In genomic region chr14:72889366-72889765, GRCh38 we compare ENCODE assay signal across 1 cellular context.
TF ChIP-seq lines count a peak whose summit lies in the region.

No MANE protein-coding gene starts in this region.

TF ChIP-seq in GM23338, 12 proteins besides CTCF, POLR2A, EP300 and RAD21 (continued from another document):
- TF ChIP-seq, protein P1, sequence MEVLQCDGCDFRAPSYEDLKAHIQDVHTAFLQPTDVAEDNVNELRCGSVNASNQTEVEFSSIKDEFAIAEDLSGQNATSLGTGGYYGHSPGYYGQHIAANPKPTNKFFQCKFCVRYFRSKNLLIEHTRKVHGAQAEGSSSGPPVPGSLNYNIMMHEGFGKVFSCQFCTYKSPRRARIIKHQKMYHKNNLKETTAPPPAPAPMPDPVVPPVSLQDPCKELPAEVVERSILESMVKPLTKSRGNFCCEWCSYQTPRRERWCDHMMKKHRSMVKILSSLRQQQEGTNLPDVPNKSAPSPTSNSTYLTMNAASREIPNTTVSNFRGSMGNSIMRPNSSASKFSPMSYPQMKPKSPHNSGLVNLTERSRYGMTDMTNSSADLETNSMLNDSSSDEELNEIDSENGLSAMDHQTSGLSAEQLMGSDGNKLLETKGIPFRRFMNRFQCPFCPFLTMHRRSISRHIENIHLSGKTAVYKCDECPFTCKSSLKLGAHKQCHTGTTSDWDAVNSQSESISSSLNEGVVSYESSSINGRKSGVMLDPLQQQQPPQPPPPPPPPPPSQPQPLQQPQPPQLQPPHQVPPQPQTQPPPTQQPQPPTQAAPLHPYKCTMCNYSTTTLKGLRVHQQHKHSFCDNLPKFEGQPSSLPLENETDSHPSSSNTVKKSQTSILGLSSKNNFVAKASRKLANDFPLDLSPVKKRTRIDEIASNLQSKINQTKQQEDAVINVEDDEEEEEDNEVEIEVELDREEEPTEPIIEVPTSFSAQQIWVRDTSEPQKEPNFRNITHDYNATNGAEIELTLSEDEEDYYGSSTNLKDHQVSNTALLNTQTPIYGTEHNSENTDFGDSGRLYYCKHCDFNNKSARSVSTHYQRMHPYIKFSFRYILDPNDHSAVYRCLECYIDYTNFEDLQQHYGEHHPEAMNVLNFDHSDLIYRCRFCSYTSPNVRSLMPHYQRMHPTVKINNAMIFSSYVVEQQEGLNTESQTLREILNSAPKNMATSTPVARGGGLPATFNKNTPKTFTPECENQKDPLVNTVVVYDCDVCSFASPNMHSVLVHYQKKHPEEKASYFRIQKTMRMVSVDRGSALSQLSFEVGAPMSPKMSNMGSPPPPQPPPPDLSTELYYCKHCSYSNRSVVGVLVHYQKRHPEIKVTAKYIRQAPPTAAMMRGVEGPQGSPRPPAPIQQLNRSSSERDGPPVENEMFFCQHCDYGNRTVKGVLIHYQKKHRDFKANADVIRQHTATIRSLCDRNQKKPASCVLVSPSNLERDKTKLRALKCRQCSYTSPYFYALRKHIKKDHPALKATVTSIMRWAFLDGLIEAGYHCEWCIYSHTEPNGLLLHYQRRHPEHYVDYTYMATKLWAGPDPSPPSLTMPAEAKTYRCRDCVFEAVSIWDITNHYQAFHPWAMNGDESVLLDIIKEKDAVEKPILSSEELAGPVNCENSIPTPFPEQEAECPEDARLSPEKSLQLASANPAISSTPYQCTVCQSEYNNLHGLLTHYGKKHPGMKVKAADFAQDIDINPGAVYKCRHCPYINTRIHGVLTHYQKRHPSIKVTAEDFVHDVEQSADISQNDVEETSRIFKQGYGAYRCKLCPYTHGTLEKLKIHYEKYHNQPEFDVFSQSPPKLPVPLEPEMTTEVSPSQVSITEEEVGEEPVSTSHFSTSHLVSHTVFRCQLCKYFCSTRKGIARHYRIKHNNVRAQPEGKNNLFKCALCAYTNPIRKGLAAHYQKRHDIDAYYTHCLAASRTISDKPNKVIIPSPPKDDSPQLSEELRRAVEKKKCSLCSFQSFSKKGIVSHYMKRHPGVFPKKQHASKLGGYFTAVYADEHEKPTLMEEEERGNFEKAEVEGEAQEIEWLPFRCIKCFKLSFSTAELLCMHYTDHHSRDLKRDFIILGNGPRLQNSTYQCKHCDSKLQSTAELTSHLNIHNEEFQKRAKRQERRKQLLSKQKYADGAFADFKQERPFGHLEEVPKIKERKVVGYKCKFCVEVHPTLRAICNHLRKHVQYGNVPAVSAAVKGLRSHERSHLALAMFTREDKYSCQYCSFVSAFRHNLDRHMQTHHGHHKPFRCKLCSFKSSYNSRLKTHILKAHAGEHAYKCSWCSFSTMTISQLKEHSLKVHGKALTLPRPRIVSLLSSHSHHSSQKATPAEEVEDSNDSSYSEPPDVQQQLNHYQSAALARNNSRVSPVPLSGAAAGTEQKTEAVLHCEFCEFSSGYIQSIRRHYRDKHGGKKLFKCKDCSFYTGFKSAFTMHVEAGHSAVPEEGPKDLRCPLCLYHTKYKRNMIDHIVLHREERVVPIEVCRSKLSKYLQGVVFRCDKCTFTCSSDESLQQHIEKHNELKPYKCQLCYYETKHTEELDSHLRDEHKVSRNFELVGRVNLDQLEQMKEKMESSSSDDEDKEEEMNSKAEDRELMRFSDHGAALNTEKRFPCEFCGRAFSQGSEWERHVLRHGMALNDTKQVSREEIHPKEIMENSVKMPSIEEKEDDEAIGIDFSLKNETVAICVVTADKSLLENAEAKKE (CRISPR knock-in tag; IDR thresholded peaks at IDR 0.05) = no peak
- TF ChIP-seq ZNF331 (CRISPR knock-in tag; IDR thresholded peaks at IDR 0.05; ENCODE audit: low read depth) = no peak
- no peak for TF ChIP-seq CREB1 (CRISPR knock-in tag; IDR thresholded peaks at IDR 0.05; ENCODE audit: low read depth)
- TF ChIP-seq POLR2AphosphoS5 (IDR thresholded peaks at IDR 0.05; ENCODE audit: low read depth) = no peak
TF ChIP-seq in GM23338: peak in this region for 0.
